Comparison of ENCODE assay signal across 15 cellular contexts in the genomic region with DNA sequence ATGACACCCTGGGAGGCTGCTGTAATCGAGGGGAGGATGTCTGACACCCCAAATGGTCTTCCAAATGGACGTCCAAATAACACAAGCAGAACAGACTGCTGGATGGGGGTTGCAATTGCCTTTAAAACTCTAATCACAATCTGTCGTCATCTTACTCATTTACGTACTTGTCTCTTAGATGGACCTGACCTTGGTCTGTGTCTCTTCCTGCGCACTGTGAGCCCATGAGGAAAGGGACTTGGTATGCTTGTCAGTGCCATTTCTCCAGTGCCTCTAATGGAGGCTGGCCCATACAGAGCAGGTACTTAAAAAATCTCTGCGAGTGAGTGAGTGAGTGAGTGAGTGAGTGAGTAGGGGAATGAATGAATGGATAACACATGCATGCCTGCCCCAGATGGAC.
A peak's percentile ranks its signal among the peaks of the same experiment; 100 is the strongest.
DNase-seq lines count a peak whose midpoint lies in the region; ATAC-seq and TF ChIP-seq lines count a peak whose summit lies in the region.
"Had no signal": no experiment of that assay in that cellular context is flagged by ENCODE, and none has a peak within 500 bp of the region (broad histone marks: within the 10 kb centered on the region; RNA-seq: fewer than 3 reads in every experiment).

No MANE protein-coding gene starts in this region.

- no peak overlapping the region for H3K4me3 Mint-ChIP-seq in CD4-positive, alpha-beta T cell
- H3K4me3 Mint-ChIP-seq in CD8-positive, alpha-beta memory T cell = no peak overlapping the region
- no peak overlapping the region for H3K4me3 Mint-ChIP-seq in central memory CD8-positive, alpha-beta T cell
- H3K4me3 Mint-ChIP-seq in stimulated activated effector memory CD8-positive, alpha-beta T cell treated with anti-CD3 and anti-CD28 coated beads, Interleukin-12 subunit alpha, Interleukin-12 subunit beta, amount 100 ng/mL, for 72 hours = no peak overlapping the region
- H3K4me3 Mint-ChIP-seq: B cell, GM23338, IgD-negative memory B cell had no signal

- no peaks in the 10 kb centered on the region for H3K27me3 Mint-ChIP-seq in CD4-positive, alpha-beta T cell
- H3K27me3 Mint-ChIP-seq in CD8-positive, alpha-beta memory T cell = no peaks in the 10 kb centered on the region
- H3K27me3 Mint-ChIP-seq in central memory CD8-positive, alpha-beta T cell = no peaks in the 10 kb centered on the region
- H3K27me3 Mint-ChIP-seq: B cell, IgD-negative memory B cell had no signal

- TF ChIP-seq CTCF in CD4-positive, alpha-beta T cell (IDR thresholded peaks at IDR 0.05) = no peak
- TF ChIP-seq CTCF in GM13976 (IDR thresholded peaks at IDR 0.05; ENCODE audit: borderline replicate concordance, control extremely low read depth, extremely low read depth, insufficient read depth, missing control alignments) = no peak

- no peaks in the 10 kb centered on the region for H3K36me3 Mint-ChIP-seq in CD4-positive, alpha-beta T cell (ENCODE audit: low read depth)
- H3K36me3 Mint-ChIP-seq in CD8-positive, alpha-beta memory T cell = no peaks in the 10 kb centered on the region
- peaks cover 11% of the 10 kb centered on the region for H3K36me3 Mint-ChIP-seq in central memory CD8-positive, alpha-beta T cell (ENCODE audit: insufficient read depth)
- peaks cover 28% of the 10 kb centered on the region for H3K36me3 Mint-ChIP-seq in stimulated activated effector memory CD8-positive, alpha-beta T cell treated with anti-CD3 and anti-CD28 coated beads, Interleukin-12 subunit alpha, Interleukin-12 subunit beta, amount 100 ng/mL, for 72 hours
- H3K36me3 Mint-ChIP-seq: IgD-negative memory B cell had no signal

- no peak overlapping the region for H3K4me3 ChIP-seq in CD8-positive, alpha-beta memory T cell (ENCODE audit: low read length)
- H3K4me3 ChIP-seq: GM23338 had no signal

- POLR2A ChIA-PET in CD4-positive, alpha-beta T cell (lab: Charles Lee) = no interaction called here
- POLR2A ChIA-PET in CD8-positive, alpha-beta memory T cell (lab: Charles Lee) = no interaction called here

- intact Hi-C loops in CD4-positive, alpha-beta T cell (cut with DNase I, micrococcal nuclease) = no loop called here

- no peak overlapping the region for H3K27ac ChIP-seq in CD4-positive, alpha-beta T cell (ENCODE audit: low read depth, low read length)
- H3K27ac ChIP-seq in CD8-positive, alpha-beta memory T cell (ENCODE audit: low read depth, low read length) = no peak overlapping the region

- H3K27ac Mint-ChIP-seq in CD4-positive, alpha-beta T cell = peak overlapping the region; percentile 90
- peak overlapping the region in 7 of 8 donors; percentile 76 to 98 (median 96) for H3K27ac Mint-ChIP-seq in CD8-positive, alpha-beta memory T cell
- H3K27ac Mint-ChIP-seq in central memory CD8-positive, alpha-beta T cell (ENCODE audit: low read depth) = peak overlapping the region; percentile 86
- H3K27ac Mint-ChIP-seq in stimulated activated effector memory CD8-positive, alpha-beta T cell treated with anti-CD3 and anti-CD28 coated beads, Interleukin-12 subunit alpha, Interleukin-12 subunit beta, amount 100 ng/mL, for 72 hours = peak overlapping the region; percentile 87
- H3K27ac Mint-ChIP-seq: B cell, GM23338, IgD-negative memory B cell had no signal

- H3K4me1 Mint-ChIP-seq in CD4-positive, alpha-beta T cell (ENCODE audit: low read depth) = peaks cover 39% of the 10 kb centered on the region
- peaks cover 26 to 37% (median 34%) of the 10 kb centered on the region in 3 donors for H3K4me1 Mint-ChIP-seq in CD8-positive, alpha-beta memory T cell
- H3K4me1 Mint-ChIP-seq in central memory CD8-positive, alpha-beta T cell = peaks cover 33% of the 10 kb centered on the region
- peaks cover 48% of the 10 kb centered on the region for H3K4me1 Mint-ChIP-seq in stimulated activated effector memory CD8-positive, alpha-beta T cell treated with anti-CD3 and anti-CD28 coated beads, Interleukin-12 subunit alpha, Interleukin-12 subunit beta, amount 100 ng/mL, for 72 hours

- peaks cover 21% of the 10 kb centered on the region for H3K4me1 ChIP-seq in CD8-positive, alpha-beta memory T cell (ENCODE audit: insufficient read depth, low read length)

- H3K9me3 Mint-ChIP-seq in CD4-positive, alpha-beta T cell = no peaks in the 10 kb centered on the region
- no peaks in the 10 kb centered on the region for H3K9me3 Mint-ChIP-seq in CD8-positive, alpha-beta memory T cell
- H3K9me3 Mint-ChIP-seq in central memory CD8-positive, alpha-beta T cell = no peaks in the 10 kb centered on the region
- no peaks in the 10 kb centered on the region for H3K9me3 Mint-ChIP-seq in stimulated activated effector memory CD8-positive, alpha-beta T cell treated with anti-CD3 and anti-CD28 coated beads, Interleukin-12 subunit alpha, Interleukin-12 subunit beta, amount 100 ng/mL, for 72 hours
- H3K9me3 Mint-ChIP-seq: GM23338, IgD-negative memory B cell had no signal

- no peaks in the 10 kb centered on the region for H3K36me3 ChIP-seq in CD8-positive, alpha-beta memory T cell (ENCODE audit: insufficient read depth, low read length)

- H3K9me3 ChIP-seq in CD4-positive, alpha-beta T cell (ENCODE audit: control insufficient read depth, low read length) = no peaks in the 10 kb centered on the region
- H3K9me3 ChIP-seq in CD8-positive, alpha-beta memory T cell (ENCODE audit: low read length) = no peaks in the 10 kb centered on the region

- CTCF ChIA-PET in CD4-positive, alpha-beta T cell (lab: Charles Lee) = interaction anchor here (1.4 kb wide), 1 partner anchor 14 kb away, joined by 4 read pairs; no protein-coding TSS in a partner anchor
- CTCF ChIA-PET in CD8-positive, alpha-beta memory T cell (lab: Charles Lee) = no interaction called here

- ATAC-seq in CD4-positive, alpha-beta T cell (ENCODE audit: poor library complexity) = no peak
- ATAC-seq in central memory CD8-positive, alpha-beta T cell (replicated peaks; ENCODE audit: extremely low read depth, poor library complexity, severe bottlenecking) = no peak
- no peak for ATAC-seq in stimulated activated effector memory CD8-positive, alpha-beta T cell treated with anti-CD3 and anti-CD28 coated beads, Interleukin-12 subunit alpha, Interleukin-12 subunit beta, amount 100 ng/mL, for 72 hours
- ATAC-seq in HG03108 (IDR thresholded peaks at IDR 0.05; ENCODE audit: unreplicated experiment) = no peak
- ATAC-seq: GM23338 had no signal

- in situ Hi-C loops in GM13976 (cut with MboI; ENCODE audit: low sequenced_read_pairs, unreplicated experiment) = no loop called here

- no peak for DNase-seq in CD4-positive, alpha-beta T cell
- DNase-seq in CD8-positive, alpha-beta memory T cell = no peak
- no peak for DNase-seq in central memory CD8-positive, alpha-beta T cell (ENCODE audit: low spot score in 2 of 2)
- DNase-seq in stimulated activated effector memory CD8-positive, alpha-beta T cell treated with anti-CD3 and anti-CD28 coated beads, Interleukin-12 subunit alpha, Interleukin-12 subunit beta, amount 100 ng/mL, for 72 hours (ENCODE audit: low spot score in 2 of 2) = no peak
- no peak for DNase-seq in GM13976 (ENCODE audit: low spot score)
- no peak for DNase-seq in activated CD4-positive, alpha-beta T cell treated with anti-CD3 and anti-CD28 coated beads, Interleukin-2, amount 50 U/mL, for 1 hour
- DNase-seq: C1 segment of cervical spinal cord, DMS153, DMS79 treated with DMSO at 0.1 percent for 48 hours, EL, H7 had no signal

- H3K27me3 ChIP-seq in CD4-positive, alpha-beta T cell (ENCODE audit: control insufficient read depth, insufficient read depth, low read length) = no peaks in the 10 kb centered on the region
- no peaks in the 10 kb centered on the region for H3K27me3 ChIP-seq in CD8-positive, alpha-beta memory T cell (ENCODE audit: insufficient read depth, low read length, poor library complexity, severe bottlenecking)
